ENCODE assay signal across 8 cellular contexts in the genomic region with DNA sequence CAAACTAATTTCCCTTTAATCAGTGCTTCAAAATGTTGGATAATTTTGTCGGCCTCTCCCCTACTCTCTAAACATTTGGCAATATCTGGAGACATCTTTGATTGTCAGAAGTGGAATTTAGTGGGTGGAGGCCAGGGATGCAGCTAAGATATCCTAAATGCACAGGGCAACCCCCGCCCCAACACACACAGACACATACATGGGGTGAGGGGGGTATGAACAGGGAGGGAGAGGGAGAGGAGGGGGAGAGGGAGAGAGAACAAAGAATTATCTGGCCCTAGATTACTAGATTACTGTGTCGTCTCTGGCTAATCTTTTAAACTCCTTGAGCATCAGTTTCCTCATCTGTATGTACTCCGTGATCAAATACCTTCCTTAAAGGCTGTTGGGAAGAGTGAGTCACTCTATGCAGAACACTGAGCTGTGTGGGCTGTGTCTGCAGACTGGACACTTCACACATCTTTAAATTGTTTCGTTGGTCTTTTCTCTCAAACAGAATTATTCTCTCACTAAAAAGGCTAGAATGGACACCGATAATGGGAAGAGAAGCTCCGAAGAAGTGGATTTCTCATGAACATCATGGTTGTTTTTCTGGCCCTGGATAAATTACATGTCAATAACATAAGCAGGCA. TPM values are rescaled to one million over a fixed set of nuclear protein-coding genes. Genes with fewer than 3 reads are reported as not detected.
A peak's percentile ranks its signal among the peaks of the same experiment; 100 is the strongest.
DNase-seq lines count a peak whose midpoint lies in the region; ATAC-seq and TF ChIP-seq lines count a peak whose summit lies in the region.

No MANE protein-coding gene starts in this region.

- CTCF ChIA-PET in HEK293 (lab: Yijun Ruan, JAX), result interaction anchor here (0.6 to 0.7 kb wide), 3 partner anchors 20 to 696 kb away, joined by 3 read pairs; no protein-coding TSS in a partner anchor

- H2AFZ ChIP-seq in smooth muscle cell (ENCODE audit: low read depth), result no peak overlapping the region

- no peak overlapping the region; the same call in 1 of the 2 replicates for H3K4me3 ChIP-seq in HEK293 (ENCODE audit: low read depth, low read length)
- H3K4me3 ChIP-seq in WERI-Rb-1 (ENCODE audit: low read depth, low read length), result no peak overlapping the region
- peak overlapping the region; percentile 88 for H3K4me3 ChIP-seq in fibroblast of the aortic adventitia (ENCODE audit: low read depth, low read length)
- H3K4me3 ChIP-seq in smooth muscle cell, result peak overlapping the region; percentile 74

- POLR2A ChIA-PET in HEK293 (lab: Yijun Ruan, JAX), result interaction anchor here (1.3 kb wide), 1 partner anchor 54 kb away, joined by 3 read pairs; no protein-coding TSS in a partner anchor

- no peaks in the 10 kb centered on the region for H3F3A ChIP-seq in smooth muscle cell (ENCODE audit: low read depth)

- ATAC-seq in HG02938 (IDR thresholded peaks at IDR 0.05; ENCODE audit: unreplicated experiment), result no peak

- peaks cover 63% of the 10 kb centered on the region for H3K79me2 ChIP-seq in smooth muscle cell (ENCODE audit: low read depth)

- H3K9me3 ChIP-seq in HEK293 (ENCODE audit: control insufficient read depth, insufficient read depth, low read depth, low read length), result no peaks in the 10 kb centered on the region
- H3K9me3 ChIP-seq in WERI-Rb-1 (ENCODE audit: severe bottlenecking), result no peaks in the 10 kb centered on the region
- no peaks in the 10 kb centered on the region for H3K9me3 ChIP-seq in smooth muscle cell (replicated peaks; ENCODE audit: low read depth)

- H4K20me1 ChIP-seq in smooth muscle cell (ENCODE audit: low read depth), result peaks cover 68% of the 10 kb centered on the region

- 27% methylated on average over 7 of the region's 7 CpGs for WGBS in smooth muscle cell (ENCODE audit: low lambda C conversion rate)

- H3K27me3 ChIP-seq in WERI-Rb-1 (ENCODE audit: insufficient read depth, low read depth, severe bottlenecking) (no peaks in the 10 kb centered on the region), smooth muscle cell (ENCODE audit: low read depth) (no peaks in the 10 kb centered on the region)

- DNase-seq in WERI-Rb-1 (peak; percentile 22), fibroblast of the aortic adventitia (ENCODE audit: low read depth) (peak; percentile 58), smooth muscle cell (lab: John Stamatoyannopoulos, UW; ENCODE audit: unreplicated experiment) (no peak), NCI-H2029 treated with DMSO at 0.1 percent for 48 hours (lab: John Stamatoyannopoulos, UW) (no peak), caudate nucleus (lab: John Stamatoyannopoulos, UW) (no peak), SKM-1 treated with dmso at 0.1 percent for 144 hours (lab: John Stamatoyannopoulos, UW; ENCODE audit: unreplicated experiment) (no peak)

- peak overlapping the region; percentile 95 for H3K4me2 ChIP-seq in smooth muscle cell

- H3K27ac ChIP-seq in HEK293 (ENCODE audit: extremely low read depth, low read depth, low read length) (no peak overlapping the region), WERI-Rb-1 (peak overlapping the region; percentile 30), smooth muscle cell (ENCODE audit: low read depth) (peak overlapping the region; percentile 97), caudate nucleus (ENCODE audit: low read depth, low read length) (no peak overlapping the region)

- H3K4me1 ChIP-seq in HEK293 (ENCODE audit: control insufficient read depth, insufficient read depth, low read length) (0 out of 2 replicates have a peak, but pooled peaks cover 3% of the 10 kb centered on the region), smooth muscle cell (ENCODE audit: low read depth) (peaks cover 7% of the 10 kb centered on the region)

- peak overlapping the region; percentile 87 for H3K9ac ChIP-seq in smooth muscle cell (ENCODE audit: low read depth)

- H3K36me3 ChIP-seq in HEK293 (ENCODE audit: control insufficient read depth in 2 of 2, insufficient read depth in 1 of 2, low read length in 2 of 2) (peaks cover 0 to 25% of the 10 kb centered on the region in 2 experiments; a peak in 2 of 3 replicates), WERI-Rb-1 (peaks cover 40% of the 10 kb centered on the region), smooth muscle cell (ENCODE audit: low read depth) (no peaks in the 10 kb centered on the region)

- TF ChIP-seq CTCF in HEK293 (tag by site-specific recombination; IDR thresholded peaks at IDR 0.05), result no peak
- TF ChIP-seq CTCF in WERI-Rb-1 (IDR thresholded peaks at IDR 0.05; ENCODE audit: low read depth, low read length), result no peak
- TF ChIP-seq CTCF in fibroblast of the aortic adventitia (IDR thresholded peaks at IDR 0.05; ENCODE audit: insufficient read depth, low read length), result no peak
- no peak for TF ChIP-seq CTCF in smooth muscle cell (IDR thresholded peaks at IDR 0.05; ENCODE audit: borderline replicate concordance, insufficient read depth, poor library complexity, severe bottlenecking)

TF ChIP-seq in HEK293, 187 proteins besides CTCF, POLR2A, EP300 and RAD21:
- TF ChIP-seq, protein P1, sequence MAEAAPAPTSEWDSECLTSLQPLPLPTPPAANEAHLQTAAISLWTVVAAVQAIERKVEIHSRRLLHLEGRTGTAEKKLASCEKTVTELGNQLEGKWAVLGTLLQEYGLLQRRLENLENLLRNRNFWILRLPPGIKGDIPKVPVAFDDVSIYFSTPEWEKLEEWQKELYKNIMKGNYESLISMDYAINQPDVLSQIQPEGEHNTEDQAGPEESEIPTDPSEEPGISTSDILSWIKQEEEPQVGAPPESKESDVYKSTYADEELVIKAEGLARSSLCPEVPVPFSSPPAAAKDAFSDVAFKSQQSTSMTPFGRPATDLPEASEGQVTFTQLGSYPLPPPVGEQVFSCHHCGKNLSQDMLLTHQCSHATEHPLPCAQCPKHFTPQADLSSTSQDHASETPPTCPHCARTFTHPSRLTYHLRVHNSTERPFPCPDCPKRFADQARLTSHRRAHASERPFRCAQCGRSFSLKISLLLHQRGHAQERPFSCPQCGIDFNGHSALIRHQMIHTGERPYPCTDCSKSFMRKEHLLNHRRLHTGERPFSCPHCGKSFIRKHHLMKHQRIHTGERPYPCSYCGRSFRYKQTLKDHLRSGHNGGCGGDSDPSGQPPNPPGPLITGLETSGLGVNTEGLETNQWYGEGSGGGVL (tag by site-specific recombination; IDR thresholded peaks at IDR 0.05), result peak; percentile 52; the same call in 1 of the 2 replicates
- TF ChIP-seq ZNF600 (tag by site-specific recombination; IDR thresholded peaks at IDR 0.05) (peak; percentile 28; the same call in 1 of the 2 replicates), SCRT2 (tag by site-specific recombination; IDR thresholded peaks at IDR 0.05) (no peak), GLIS1 (tag by site-specific recombination; IDR thresholded peaks at IDR 0.05) (no peak), ZNF791 (tag by site-specific recombination; IDR thresholded peaks at IDR 0.05) (no peak)

RNA-seq across cellular contexts. Expression of gene RNF149, which starts 2.9 kb away (rescaled TPM):
- total RNA-seq in fibroblast of the aortic adventitia (ENCODE audit: low replicate concordance) (46.4 and 50.7 TPM in 2 replicates), smooth muscle cell (58.3 and 59.2 TPM in 2 replicates)
- 42.6 and 63.3 TPM in 2 replicates for polyA plus RNA-seq in smooth muscle cell

RNA-seq across cellular contexts. Expression of gene CNOT11, which starts 52.9 kb away (rescaled TPM):
- total RNA-seq in fibroblast of the aortic adventitia (ENCODE audit: low replicate concordance) (13.7 and 48.4 TPM in 2 replicates), smooth muscle cell (53.8 and 65.2 TPM in 2 replicates)
- polyA plus RNA-seq in smooth muscle cell, result 50.0 and 54.6 TPM in 2 replicates

Comparison
In these comparisons a context has a peak if more than half of its experiments do, and no peak if none do; other contexts are left out.
1. H3K27ac ChIP-seq: peak in WERI-Rb-1 (single experiment) and smooth muscle cell (single experiment); none in HEK293 (single experiment) and caudate nucleus (single experiment).
2. H3K4me3 ChIP-seq: peak in fibroblast of the aortic adventitia (single experiment) and smooth muscle cell (single experiment); none in HEK293 (single experiment) and WERI-Rb-1 (single experiment).
3. DNase-seq: peak in WERI-Rb-1 (single experiment) and fibroblast of the aortic adventitia (single experiment); none in smooth muscle cell (single experiment), NCI-H2029 treated with DMSO at 0.1 percent for 48 hours (single experiment), caudate nucleus (0 of 61) and SKM-1 treated with dmso at 0.1 percent for 144 hours (single experiment).